ENCODE assay signal across 8 cellular contexts in genomic region chr19:18894254-18895037, GRCh38. TPM values are rescaled to one million over a fixed set of nuclear protein-coding genes. Genes with fewer than 3 reads are reported as not detected.
DNase-seq lines count a peak whose midpoint lies in the region; TF ChIP-seq lines count a peak whose summit lies in the region.

No MANE protein-coding gene starts in this region.

- intact Hi-C loops in sigmoid colon (cut with DNase I) (no loop called here), prostate gland (cut with DNase I) (no loop called here), lower leg skin (cut with DNase I; ENCODE audit: low total_unique reads) (no loop called here)

- TF ChIP-seq POLR2A in sigmoid colon (IDR thresholded peaks at IDR 0.05): no peak
- no peak for TF ChIP-seq POLR2A in prostate gland (IDR thresholded peaks at IDR 0.05)
- TF ChIP-seq POLR2A in lower leg skin (IDR thresholded peaks at IDR 0.05): no peak

- DNase-seq in GM13977 (ENCODE audit: low spot score) (peak; percentile 66), NCI-H82 treated with DMSO at 0.1 percent for 48 hours (lab: John Stamatoyannopoulos, UW; ENCODE audit: unreplicated experiment) (peak; percentile 66), globus pallidus (ENCODE audit: low spot score) (peak; percentile 98), sigmoid colon (no peak), SIG-M5 treated with dmso at 0.1 percent for 504 hours (lab: John Stamatoyannopoulos, UW; ENCODE audit: unreplicated experiment) (no peak), prostate gland (ENCODE audit: low spot score) (no peak), NOMO-1 (lab: John Stamatoyannopoulos, UW; ENCODE audit: unreplicated experiment in 2 of 2) (no peak), lower leg skin (ENCODE audit: low spot score in 2 of 2) (no peak)

- WGBS in sigmoid colon, 2 donors: 10 to 15% methylated on average over 28 of the region's 28 CpGs
- 3% methylated on average over 13 of the region's 28 CpGs for WGBS in prostate gland
- WGBS in lower leg skin, 2 donors: 1 to 9% methylated on average over 17 to 24 of the region's 28 CpGs

- H3K4me1 ChIP-seq in sigmoid colon (peaks cover 0 to 27% (median 22%) of the 10 kb centered on the region in 4 donors), prostate gland (replicated peaks) (peaks cover 4% of the 10 kb centered on the region)

- in situ Hi-C loops in GM13977 (cut with MboI; ENCODE audit: low pct_unique_long_range_greater_than_20kb, low sequenced_read_pairs, unreplicated experiment): no loop called here

- H3K4me3 ChIP-seq in sigmoid colon (peak overlapping the region; percentile 12 to 47 (median 38)), prostate gland (no peak overlapping the region), lower leg skin (ENCODE audit: low read depth, poor library complexity, severe bottlenecking) (no peak overlapping the region)

- peak overlapping the region in 3 of 4 donors; percentile 8 to 58 (median 14) for H3K27ac ChIP-seq in sigmoid colon
- H3K27ac ChIP-seq in prostate gland: no peak overlapping the region

- no peak for TF ChIP-seq EP300 in sigmoid colon (IDR thresholded peaks at IDR 0.05)

- H3K9me3 ChIP-seq in sigmoid colon (no peaks in the 10 kb centered on the region), prostate gland (no peaks in the 10 kb centered on the region)

- H3K27me3 ChIP-seq in sigmoid colon: peaks cover 19 to 50% (median 32%) of the 10 kb centered on the region in 3 donors
- H3K27me3 ChIP-seq in prostate gland (replicated peaks; ENCODE audit: insufficient read depth): no peaks in the 10 kb centered on the region

- H3K36me3 ChIP-seq in sigmoid colon (peaks cover 2 to 11% (median 3%) of the 10 kb centered on the region in 4 donors), prostate gland (no peaks in the 10 kb centered on the region)

- TF ChIP-seq CTCF in GM13977 (IDR thresholded peaks at IDR 0.05; ENCODE audit: extremely low read depth, insufficient read depth, missing control alignments) (no peak), sigmoid colon (IDR thresholded peaks at IDR 0.05) (no peak), prostate gland (IDR thresholded peaks at IDR 0.05) (no peak), lower leg skin (IDR thresholded peaks at IDR 0.05) (no peak)

RNA-seq across cellular contexts. Expression of gene CERS1, which starts 1.5 kb away (rescaled TPM):
- 1 to 10 TPM in 2 of 4 donors, under 1 TPM in 2; 0.36 to 3.6 (median 1.1) TPM for total RNA-seq in sigmoid colon
- polyA plus RNA-seq in sigmoid colon: under 1 TPM in 1 of 3 donors, not detected in 2; 0.70 TPM
- total RNA-seq in prostate gland: 10 to 100 TPM in 1 of 2 donors, not detected in 1; 38.7 TPM
- total RNA-seq in lower leg skin: under 1 TPM in 2 of 4 donors, not detected in 2; 0.39 to 0.57 TPM

RNA-seq across cellular contexts. Expression of gene COPE, which starts 24.7 kb away (rescaled TPM):
- total RNA-seq in sigmoid colon (100 to 1,000 TPM; 130 to 198 (median 157) TPM), prostate gland (100 to 1,000 TPM; 402 to 553 TPM), lower leg skin (100 to 1,000 TPM; 173 to 238 (median 197) TPM)
- polyA plus RNA-seq in sigmoid colon: 100 to 1,000 TPM; 269 to 346 (median 280) TPM

RNA-seq across cellular contexts. Expression of gene DDX49, which starts 25.1 kb away (rescaled TPM):
- total RNA-seq in sigmoid colon (10 to 100 TPM; 32.7 to 39.6 (median 38.4) TPM), prostate gland (10 to 100 TPM; 72.0 to 91.2 TPM), lower leg skin (10 to 100 TPM; 50.0 to 87.7 (median 65.5) TPM)
- polyA plus RNA-seq in sigmoid colon: 10 to 100 TPM; 35.4 to 51.1 (median 46.1) TPM

RNA-seq across cellular contexts. Expression of gene HOMER3, which starts 46.6 kb away (rescaled TPM):
- 10 to 100 TPM; 15.7 to 36.3 (median 31.8) TPM for total RNA-seq in sigmoid colon
- 10 to 100 TPM in 1 of 3 donors, 1 to 10 TPM in 2; 6.2 to 22.8 (median 6.6) TPM for polyA plus RNA-seq in sigmoid colon
- 10 to 100 TPM; 21.9 to 29.5 TPM for total RNA-seq in prostate gland
- 10 to 100 TPM; 32.3 to 49.5 (median 37.2) TPM for total RNA-seq in lower leg skin

Comparison
In these comparisons a context has a peak if more than half of its experiments do, and no peak if none do; other contexts are left out.
1. DNase-seq: peak in GM13977 (single experiment), NCI-H82 treated with DMSO at 0.1 percent for 48 hours (single experiment) and globus pallidus (single experiment); none in sigmoid colon (single experiment), SIG-M5 treated with dmso at 0.1 percent for 504 hours (single experiment), prostate gland (single experiment), NOMO-1 (0 of 2) and lower leg skin (0 of 2).
2. H3K27ac ChIP-seq: peak in sigmoid colon (3 of 4); none in prostate gland (0 of 2).
3. H3K4me3 ChIP-seq: peak in sigmoid colon (4 of 4); none in prostate gland (0 of 2) and lower leg skin (single experiment).